19 cellular contexts compared by ENCODE assay signal in the genomic region with DNA sequence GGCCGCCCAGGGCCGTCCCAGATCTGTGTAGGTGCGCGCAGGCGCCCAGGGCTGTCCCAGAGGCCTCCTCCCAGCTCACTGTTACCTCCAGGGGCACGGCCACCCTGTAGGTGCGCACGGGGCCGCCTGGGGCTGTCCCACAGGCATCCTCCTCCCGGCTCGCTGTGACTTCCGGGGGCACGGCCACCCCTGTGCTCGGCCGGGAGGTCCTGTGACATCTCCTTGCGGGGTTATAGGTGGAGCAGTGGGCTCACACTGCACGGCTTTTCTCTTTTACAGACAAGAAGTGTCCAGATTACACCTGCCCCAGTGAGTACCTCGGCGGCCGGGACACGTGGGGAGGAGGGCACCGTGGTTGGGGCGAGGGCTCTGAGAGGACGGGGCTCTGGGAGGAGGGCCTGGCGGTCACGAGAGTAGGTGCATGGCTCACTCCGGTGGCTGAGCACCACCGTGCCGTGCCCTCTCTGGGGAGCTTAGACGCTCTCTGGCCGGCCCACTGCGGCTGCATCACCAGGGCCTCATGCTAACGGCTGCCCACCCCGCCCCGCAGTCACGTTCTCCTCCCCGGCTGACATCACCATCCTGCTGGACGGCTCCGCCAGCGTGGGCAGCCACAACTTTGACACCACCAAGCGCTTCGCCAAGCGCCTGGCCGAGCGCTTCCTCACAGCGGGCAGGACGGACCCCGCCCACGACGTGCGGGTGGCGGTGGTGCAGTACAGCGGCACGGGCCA. TPM values are rescaled to one million over a fixed set of nuclear protein-coding genes. Genes with fewer than 3 reads are reported as not detected.
DNase-seq lines count a peak whose midpoint lies in the region; ATAC-seq and TF ChIP-seq lines count a peak whose summit lies in the region.
"Had no signal": no experiment of that assay in that cellular context is flagged by ENCODE, and none has a peak within 500 bp of the region (broad histone marks: within the 10 kb centered on the region; RNA-seq: fewer than 3 reads in every experiment).

No MANE protein-coding gene starts in this region.

- no peaks in the 10 kb centered on the region for H3K4me1 Mint-ChIP-seq in activated CD4-positive, alpha-beta T cell treated with anti-CD3 and anti-CD28 coated beads for 36 hours
- no peaks in the 10 kb centered on the region for H3K4me1 Mint-ChIP-seq in osteocyte (ENCODE audit: unreplicated experiment)
- H3K4me1 Mint-ChIP-seq: activated naive CD8-positive, alpha-beta T cell treated with anti-CD3 and anti-CD28 coated beads for 36 hours; naive B cell; T-cell had no signal

- ATAC-seq in activated CD4-positive, alpha-beta T cell treated with anti-CD3 and anti-CD28 coated beads for 36 hours: no peak
- peak in 1 of 2 donors; percentile 1 for ATAC-seq in left cardiac atrium
- ATAC-seq in GM19351 (IDR thresholded peaks at IDR 0.05; ENCODE audit: unreplicated experiment): no peak
- ATAC-seq: effector memory CD8-positive, alpha-beta T cell; T-cell had no signal

- no peak overlapping the region for H3K4me3 ChIP-seq in HEK293 (ENCODE audit: low read depth, low read length)
- H3K4me3 ChIP-seq: cardiac muscle cell, upper lobe of left lung had no signal

- DNase-seq in activated CD4-positive, alpha-beta T cell treated with anti-CD3 and anti-CD28 coated beads for 36 hours: peak; percentile 2
- no peak for DNase-seq in activated CD4-positive, alpha-beta T cell treated with anti-CD3 and anti-CD28 coated beads for 1 hour
- DNase-seq in left cardiac atrium (peak; percentile 22), osteocyte (ENCODE audit: extremely low spot score, unreplicated experiment) (peak; percentile 86), SIG-M5 treated with dmso at 0.1 percent for 504 hours (lab: John Stamatoyannopoulos, UW; ENCODE audit: unreplicated experiment) (no peak), KG1 (lab: John Stamatoyannopoulos, UW) (no peak)
- DNase-seq: activated naive CD8-positive, alpha-beta T cell treated with anti-CD3 and anti-CD28 coated beads for 36 hours; Calu3; effector memory CD8-positive, alpha-beta T cell; naive B cell; NCI-H446; stimulated activated naive CD4-positive, alpha-beta T cell; WERI-Rb-1 had no signal

- intact Hi-C loops in activated CD4-positive, alpha-beta T cell treated with anti-CD3 and anti-CD28 coated beads for 36 hours (cut with DNase I, micrococcal nuclease): no loop called here
- intact Hi-C loops in left cardiac atrium (cut with DNase I): no loop called here

- POLR2A ChIA-PET in activated CD4-positive, alpha-beta T cell treated with anti-CD3 and anti-CD28 coated beads for 36 hours (lab: Charles Lee): no interaction called here
- POLR2A ChIA-PET in HEK293 (lab: Yijun Ruan, JAX): no interaction called here

- H3K36me3 ChIP-seq in HEK293 (ENCODE audit: control insufficient read depth in 2 of 2, insufficient read depth in 1 of 2, low read length in 2 of 2): peaks cover 0 to 42% of the 10 kb centered on the region in 2 experiments; a peak in 1 of 3 replicates

- TF ChIP-seq CTCF in HEK293 (tag by site-specific recombination; IDR thresholded peaks at IDR 0.05): no peak
- no peak for TF ChIP-seq CTCF in osteocyte (IDR thresholded peaks at IDR 0.05)

- no peak overlapping the region for H3K27ac ChIP-seq in HEK293 (ENCODE audit: extremely low read depth, low read depth, low read length)
- H3K27ac ChIP-seq: 22Rv1, cardiac muscle cell, upper lobe of left lung, WERI-Rb-1 had no signal

- no peaks in the 10 kb centered on the region for H3K36me3 Mint-ChIP-seq in activated CD4-positive, alpha-beta T cell treated with anti-CD3 and anti-CD28 coated beads for 36 hours (ENCODE audit: low read depth)
- H3K36me3 Mint-ChIP-seq in osteocyte (ENCODE audit: unreplicated experiment): peaks cover 14% of the 10 kb centered on the region
- H3K36me3 Mint-ChIP-seq: activated naive CD8-positive, alpha-beta T cell treated with anti-CD3 and anti-CD28 coated beads for 36 hours; naive B cell; T-cell had no signal

- CTCF ChIA-PET in activated CD4-positive, alpha-beta T cell treated with anti-CD3 and anti-CD28 coated beads for 36 hours (lab: Charles Lee): no interaction called here
- CTCF ChIA-PET in HEK293 (lab: Yijun Ruan, JAX): interaction anchor here (0.5 kb wide), 1 partner anchor 150 kb away, joined by 4 read pairs; no protein-coding TSS in a partner anchor

- H3K9me3 Mint-ChIP-seq in activated CD4-positive, alpha-beta T cell treated with anti-CD3 and anti-CD28 coated beads for 36 hours (ENCODE audit: low read depth): no peaks in the 10 kb centered on the region
- no peaks in the 10 kb centered on the region for H3K9me3 Mint-ChIP-seq in osteocyte (ENCODE audit: unreplicated experiment)
- H3K9me3 Mint-ChIP-seq: activated naive CD8-positive, alpha-beta T cell treated with anti-CD3 and anti-CD28 coated beads for 36 hours; effector memory CD8-positive, alpha-beta T cell had no signal

- no peak overlapping the region for H3K4me3 Mint-ChIP-seq in activated CD4-positive, alpha-beta T cell treated with anti-CD3 and anti-CD28 coated beads for 36 hours
- no peak overlapping the region for H3K4me3 Mint-ChIP-seq in osteocyte (ENCODE audit: unreplicated experiment)
- H3K4me3 Mint-ChIP-seq: activated naive CD8-positive, alpha-beta T cell treated with anti-CD3 and anti-CD28 coated beads for 36 hours; effector memory CD8-positive, alpha-beta T cell; naive B cell; T-cell had no signal

- no peaks in the 10 kb centered on the region for H3K9me3 ChIP-seq in HEK293 (ENCODE audit: control insufficient read depth, insufficient read depth, low read depth, low read length)
- H3K9me3 ChIP-seq: upper lobe of left lung had no signal

- no peak overlapping the region for H3K27ac Mint-ChIP-seq in activated CD4-positive, alpha-beta T cell treated with anti-CD3 and anti-CD28 coated beads for 36 hours
- H3K27ac Mint-ChIP-seq in osteocyte (ENCODE audit: unreplicated experiment): no peak overlapping the region
- H3K27ac Mint-ChIP-seq: activated naive CD8-positive, alpha-beta T cell treated with anti-CD3 and anti-CD28 coated beads for 36 hours; effector memory CD8-positive, alpha-beta T cell; naive B cell; T-cell had no signal

- no peaks in the 10 kb centered on the region for H3K27me3 Mint-ChIP-seq in activated CD4-positive, alpha-beta T cell treated with anti-CD3 and anti-CD28 coated beads for 36 hours
- no peaks in the 10 kb centered on the region for H3K27me3 Mint-ChIP-seq in osteocyte (ENCODE audit: unreplicated experiment)
- H3K27me3 Mint-ChIP-seq: activated naive CD8-positive, alpha-beta T cell treated with anti-CD3 and anti-CD28 coated beads for 36 hours; effector memory CD8-positive, alpha-beta T cell; naive B cell; T-cell had no signal

- H3K4me1 ChIP-seq in HEK293 (ENCODE audit: control insufficient read depth, insufficient read depth, low read length): no peaks in the 10 kb centered on the region
- H3K4me1 ChIP-seq: upper lobe of left lung had no signal

TF ChIP-seq in HEK293, 187 proteins besides CTCF, POLR2A, EP300 and RAD21:
- no peak for TF ChIP-seq ZNF138 (tag by site-specific recombination; IDR thresholded peaks at IDR 0.05; ENCODE audit: borderline replicate concordance)
- no peak for TF ChIP-seq SP3 (tag by site-specific recombination; IDR thresholded peaks at IDR 0.05)
- TF ChIP-seq ZFHX2 (tag by site-specific recombination; conservative IDR thresholded peaks at IDR 0.05): 0 out of 2 replicates have a peak, but pooled peaks have one; percentile 14

RNA-seq across cellular contexts. Expression of gene COL6A1, which starts 21.4 kb away (rescaled TPM):
- under 1 TPM; 0.57 to 0.69 TPM for total RNA-seq in activated CD4-positive, alpha-beta T cell treated with anti-CD3 and anti-CD28 coated beads for 36 hours
- total RNA-seq in left cardiac atrium (100 to 1,000 TPM; 244 to 247 TPM), osteocyte (1,503 and 1,582 TPM in 2 replicates)

Comparison
In these comparisons a context has a peak if more than half of its experiments do, and no peak if none do; other contexts are left out.
1. DNase-seq: peak in activated CD4-positive, alpha-beta T cell treated with anti-CD3 and anti-CD28 coated beads for 36 hours (single experiment), left cardiac atrium (single experiment) and osteocyte (single experiment); none in activated CD4-positive, alpha-beta T cell treated with anti-CD3 and anti-CD28 coated beads for 1 hour (single experiment), SIG-M5 treated with dmso at 0.1 percent for 504 hours (single experiment) and KG1 (single experiment).
2. RNA of gene COL6A1, which starts 21.4 kb away (total RNA-seq): 1,503 to 1,582 TPM in osteocyte and 244 to 247 TPM in left cardiac atrium; 0.57 to 0.69 TPM in activated CD4-positive, alpha-beta T cell treated with anti-CD3 and anti-CD28 coated beads for 36 hours; every median in the first group is over 100 times any median in the second.